In the genomic region with DNA sequence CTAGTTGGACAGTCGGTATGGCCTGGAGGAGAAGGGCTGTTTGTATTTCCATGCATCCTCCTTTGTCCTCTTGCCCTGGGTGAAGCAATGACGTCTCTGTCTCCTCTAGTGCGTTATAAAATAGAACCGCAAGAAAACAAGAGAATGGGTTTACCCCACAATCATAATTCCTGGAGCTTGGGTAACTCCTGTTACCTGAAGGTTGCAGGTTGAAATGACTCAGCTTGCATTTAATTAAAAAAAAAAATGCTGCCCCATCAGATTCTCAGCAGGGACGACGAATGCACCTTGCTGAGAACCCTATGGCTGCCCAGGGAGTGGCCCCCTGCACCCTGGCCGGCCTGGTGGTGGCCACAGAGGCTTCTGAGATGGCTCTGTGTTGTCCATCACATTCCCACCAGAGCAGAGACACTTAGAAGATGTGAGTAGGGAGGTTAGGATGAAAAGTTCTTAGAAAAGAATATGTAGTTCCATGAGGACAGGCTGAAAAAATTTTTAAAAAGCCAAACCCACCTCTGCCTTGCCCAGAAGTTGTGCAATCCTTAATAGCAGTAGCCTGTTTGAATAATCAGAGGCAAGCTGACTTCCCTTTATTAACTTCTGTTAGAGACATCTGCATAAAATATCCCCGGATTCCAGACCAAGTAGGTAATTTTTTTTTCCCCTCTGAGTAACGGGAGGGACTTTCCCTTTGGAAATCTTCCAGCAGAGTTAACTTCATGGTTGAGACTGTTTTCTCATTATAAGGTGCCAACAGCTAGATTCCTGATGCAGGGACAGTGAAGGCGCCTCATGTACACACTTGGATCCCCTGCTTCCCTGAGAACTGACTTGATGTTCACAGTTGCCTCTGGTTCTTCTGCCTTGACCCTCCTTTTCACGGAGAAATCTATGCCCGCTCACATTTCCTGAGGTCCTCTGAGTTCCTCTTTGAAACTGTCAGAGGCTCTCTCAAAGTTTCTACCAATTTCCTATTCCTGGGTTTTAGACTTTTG, we compare ENCODE assay signal across 8 cellular contexts.
DNase-seq lines count a peak whose midpoint lies in the region; ATAC-seq and TF ChIP-seq lines count a peak whose summit lies in the region.

No MANE protein-coding gene starts in this region.

- peak; percentile 57 for DNase-seq in ELR (ENCODE audit: low read depth)
- peak; percentile 5 to 63 for DNase-seq in PC-9
- peak; percentile 26 for DNase-seq in midbrain (lab: John Stamatoyannopoulos, UW)
- no peak for DNase-seq in NCI-H1417 (lab: John Stamatoyannopoulos, UW)
- no peak for DNase-seq in glutamatergic neuron
- DNase-seq in NCI-H1436 (lab: John Stamatoyannopoulos, UW), result no peak

- H3K4me1 ChIP-seq in PC-9 (replicated peaks; ENCODE audit: insufficient read depth), result peaks cover 19% of the 10 kb centered on the region

- H3K4me3 ChIP-seq in PC-9, result no peak overlapping the region

- ATAC-seq in HG03354 (IDR thresholded peaks at IDR 0.05; ENCODE audit: poor library complexity, severe bottlenecking, unreplicated experiment), result no peak

- no peaks in the 10 kb centered on the region for H3K36me3 ChIP-seq in PC-9 (ENCODE audit: low read depth)

- H2AFZ ChIP-seq in PC-9, result no peak overlapping the region

- peaks cover 4% of the 10 kb centered on the region; the same call in 1 of the 2 replicates for H3F3A ChIP-seq in PC-9 (ENCODE audit: insufficient read depth, low read depth)

- no TSS peak for BruUV-seq in PC-9 (replicated peaks; lab: Mats Ljungman, UMichigan)

- H3K27me3 ChIP-seq in PC-9 (ENCODE audit: insufficient read depth, low read depth), result no peaks in the 10 kb centered on the region

- H3K79me2 ChIP-seq in PC-9 (ENCODE audit: low read depth), result no peaks in the 10 kb centered on the region

- TF ChIP-seq CTCF in PC-9 (conservative IDR thresholded peaks at IDR 0.05), result no peak
- no peak for TF ChIP-seq CTCF in glutamatergic neuron (IDR thresholded peaks at IDR 0.05; ENCODE audit: partially characterized antibody, unreplicated experiment)

- H3K9me3 ChIP-seq in PC-9 (ENCODE audit: insufficient read depth, low read depth), result no peaks in the 10 kb centered on the region

- H3K9me3 Mint-ChIP-seq in dendritic cell treated with granulocyte-macrophage colony-stimulating factor and Interleukin-4, amounts not matched to agents 40 ng/mL and 50 ng/mL, for 4 days, result no peaks in the 10 kb centered on the region
- H3K9me3 Mint-ChIP-seq in glutamatergic neuron (ENCODE audit: unreplicated experiment), result no peaks in the 10 kb centered on the region

- H3K27ac Mint-ChIP-seq in dendritic cell treated with granulocyte-macrophage colony-stimulating factor and Interleukin-4, amounts not matched to agents 40 ng/mL and 50 ng/mL, for 4 days, result peak overlapping the region; percentile 89
- no peak overlapping the region for H3K27ac Mint-ChIP-seq in glutamatergic neuron (ENCODE audit: unreplicated experiment)

- peaks cover 7% of the 10 kb centered on the region for H3K36me3 Mint-ChIP-seq in dendritic cell treated with granulocyte-macrophage colony-stimulating factor and Interleukin-4, amounts not matched to agents 40 ng/mL and 50 ng/mL, for 4 days (ENCODE audit: low read depth)
- H3K36me3 Mint-ChIP-seq in glutamatergic neuron (ENCODE audit: unreplicated experiment), result peaks cover 5% of the 10 kb centered on the region

- H3K4me3 Mint-ChIP-seq in dendritic cell treated with granulocyte-macrophage colony-stimulating factor and Interleukin-4, amounts not matched to agents 40 ng/mL and 50 ng/mL, for 4 days, result peak overlapping the region; percentile 58
- no peak overlapping the region for H3K4me3 Mint-ChIP-seq in glutamatergic neuron (ENCODE audit: unreplicated experiment)

- intact Hi-C loops in PC-9 (cut with micrococcal nuclease; ENCODE audit: unreplicated experiment), result no loop called here
- intact Hi-C loops in dendritic cell treated with granulocyte-macrophage colony-stimulating factor and Interleukin-4, amounts not matched to agents 40 ng/mL and 50 ng/mL, for 4 days (cut with micrococcal nuclease), result loop anchor here (1.0 kb wide), 1 partner anchor 10 kb away; no protein-coding TSS in a partner anchor

- peak overlapping the region; percentile 61 for H3K4me2 ChIP-seq in PC-9

- H4K20me1 ChIP-seq in PC-9 (ENCODE audit: insufficient read depth), result no peaks in the 10 kb centered on the region

- POLR2A ChIA-PET in PC-9 (lab: Charles Lee; ENCODE audit: unreplicated experiment), result interaction anchor here (0.5 to 0.7 kb wide), 3 partner anchors 14 to 154 kb away, joined by 4 to 12 read pairs (median 5); no protein-coding TSS in a partner anchor

- CTCF ChIA-PET in PC-9 (lab: Charles Lee), result no interaction called here

- H3K27me3 Mint-ChIP-seq in dendritic cell treated with granulocyte-macrophage colony-stimulating factor and Interleukin-4, amounts not matched to agents 40 ng/mL and 50 ng/mL, for 4 days, result no peaks in the 10 kb centered on the region
- H3K27me3 Mint-ChIP-seq in glutamatergic neuron (ENCODE audit: unreplicated experiment), result no peaks in the 10 kb centered on the region

- peaks cover 88% of the 10 kb centered on the region for H3K4me1 Mint-ChIP-seq in dendritic cell treated with granulocyte-macrophage colony-stimulating factor and Interleukin-4, amounts not matched to agents 40 ng/mL and 50 ng/mL, for 4 days (ENCODE audit: low read depth)
- peaks cover 4% of the 10 kb centered on the region for H3K4me1 Mint-ChIP-seq in glutamatergic neuron (ENCODE audit: low read depth, unreplicated experiment)

- H3K9me2 ChIP-seq in PC-9 (ENCODE audit: insufficient read depth), result no peaks in the 10 kb centered on the region

- peak overlapping the region; percentile 61 for H3K27ac ChIP-seq in PC-9

Comparison
In these comparisons a context has a peak if more than half of its experiments do, and no peak if none do; other contexts are left out.
1. DNase-seq: peak in ELR (single experiment), PC-9 (2 of 2) and midbrain (single experiment); none in NCI-H1417 (0 of 3), glutamatergic neuron (single experiment) and NCI-H1436 (single experiment).